In genomic region chr1:26034504-26035202, GRCh38 we compare ENCODE assay signal across 8 cellular contexts. TPM values are rescaled to one million over a fixed set of nuclear protein-coding genes. Genes with fewer than 3 reads are reported as not detected.
DNase-seq lines count a peak whose midpoint lies in the region; ATAC-seq and TF ChIP-seq lines count a peak whose summit lies in the region.

No MANE protein-coding gene starts in this region.

- no peaks in the 10 kb centered on the region for H3K9me2 ChIP-seq in Karpas-422 (replicated peaks; ENCODE audit: insufficient read depth, low read length)

- peaks cover 2% of the 10 kb centered on the region; the same call in 1 of the 2 replicates for H3K27me3 ChIP-seq in BJ (ENCODE audit: control insufficient read depth, insufficient read depth, low read length)
- H3K27me3 ChIP-seq in Karpas-422 (ENCODE audit: low read length): no peaks in the 10 kb centered on the region
- H3K27me3 ChIP-seq in naive thymus-derived CD4-positive, alpha-beta T cell (ENCODE audit: control insufficient read depth in 2 of 2, insufficient read depth in 2 of 2, low read length in 2 of 2): no peaks in the 10 kb centered on the region

- no peak overlapping the region for H3K27ac Mint-ChIP-seq in central memory CD8-positive, alpha-beta T cell (ENCODE audit: low read depth)
- H3K27ac Mint-ChIP-seq in naive thymus-derived CD4-positive, alpha-beta T cell: peak overlapping the region in 7 of 9 donors; percentile 29 to 96 (median 85)

- CTCF ChIA-PET in BJ (lab: Yijun Ruan, JAX): interaction anchor here (0.7 to 5.4 kb wide), 24 partner anchors 8 to 382 kb away, joined by 3 to 90 read pairs (median 6); partner anchors contain the start of genes C1orf232, CEP85, SLC30A2 and ZNF593
- CTCF ChIA-PET in naive thymus-derived CD4-positive, alpha-beta T cell (lab: Charles Lee): interaction anchor here (0.8 to 1.5 kb wide), 6 partner anchors 13 to 200 kb away, joined by 3 to 5 read pairs (median 4); partner anchors contain the start of gene CEP85

- peaks cover 16% of the 10 kb centered on the region for H3K27me3 Mint-ChIP-seq in central memory CD8-positive, alpha-beta T cell
- peaks cover 0 to 16% (median 0%) of the 10 kb centered on the region in 5 donors for H3K27me3 Mint-ChIP-seq in naive thymus-derived CD4-positive, alpha-beta T cell

- no peaks in the 10 kb centered on the region for H3K9me3 Mint-ChIP-seq in central memory CD8-positive, alpha-beta T cell
- H3K9me3 Mint-ChIP-seq in naive thymus-derived CD4-positive, alpha-beta T cell: peaks cover 0 to 1% (median 0%) of the 10 kb centered on the region in 11 donors

- peaks cover 13% of the 10 kb centered on the region for H3K4me1 ChIP-seq in Karpas-422 (ENCODE audit: low read length)
- H3K4me1 ChIP-seq in naive thymus-derived CD4-positive, alpha-beta T cell (ENCODE audit: control insufficient read depth in 2 of 2, insufficient read depth in 2 of 2, low read length in 2 of 2): peaks cover 5 to 6% of the 10 kb centered on the region in 2 donors

- H3K4me1 Mint-ChIP-seq in central memory CD8-positive, alpha-beta T cell: peaks cover 19% of the 10 kb centered on the region
- peaks cover 0 to 15% (median 8%) of the 10 kb centered on the region in 7 donors for H3K4me1 Mint-ChIP-seq in naive thymus-derived CD4-positive, alpha-beta T cell

- no peaks in the 10 kb centered on the region for H3K9me3 ChIP-seq in Karpas-422 (ENCODE audit: low read length)
- H3K9me3 ChIP-seq in naive thymus-derived CD4-positive, alpha-beta T cell (ENCODE audit: control insufficient read depth in 2 of 3, low read length in 3 of 3): no peaks in the 10 kb centered on the region

- no peak overlapping the region for H3K27ac ChIP-seq in Karpas-422 (ENCODE audit: low read length)
- peak overlapping the region; percentile 87 for H3K27ac ChIP-seq in naive thymus-derived CD4-positive, alpha-beta T cell (ENCODE audit: low read depth, low read length)

- H3K79me2 ChIP-seq in Karpas-422 (ENCODE audit: low read length): no peaks in the 10 kb centered on the region

- intact Hi-C loops in naive thymus-derived CD4-positive, alpha-beta T cell (cut with micrococcal nuclease): loop anchor here (1.0 to 10.0 kb wide), 12 partner anchors 36 to 383 kb away; partner anchors contain the start of genes CEP85 (in 2 of the 2), PDIK1L (in 2 of the 2), PAFAH2 (in 1 of the 2) and UBXN11 (in 1 of the 2)

- POLR2A ChIA-PET in BJ (lab: Charles Lee): no interaction called here
- POLR2A ChIA-PET in naive thymus-derived CD4-positive, alpha-beta T cell (lab: Charles Lee): interaction anchor here (0.8 kb wide), 1 partner anchor 283 kb away, joined by 4 read pairs; the partner anchor contains the start of gene CD52

- DNase-seq in BJ (ENCODE audit: low read depth) (no peak), Karpas-422 (no peak), NCI-H1930 (lab: John Stamatoyannopoulos, UW) (no peak)
- no peak for DNase-seq in central memory CD8-positive, alpha-beta T cell (ENCODE audit: low spot score in 2 of 2)
- DNase-seq in naive thymus-derived CD4-positive, alpha-beta T cell: no peak

- H3K4me3 ChIP-seq in BJ (ENCODE audit: low read depth, low read length) (peak overlapping the region; percentile 90), Karpas-422 (ENCODE audit: low read length) (peak overlapping the region; percentile 70)
- peak overlapping the region; percentile 99 for H3K4me3 ChIP-seq in naive thymus-derived CD4-positive, alpha-beta T cell (ENCODE audit: low read length)

- H3K4me2 ChIP-seq in Karpas-422 (ENCODE audit: low read depth, low read length, poor library complexity, severe bottlenecking): peak overlapping the region; percentile 81

- no peaks in the 10 kb centered on the region for H3K36me3 ChIP-seq in BJ (ENCODE audit: control insufficient read depth, insufficient read depth, low read length)
- no peaks in the 10 kb centered on the region for H3K36me3 ChIP-seq in Karpas-422 (ENCODE audit: insufficient read depth, low read length)
- peaks cover 0 to 4% (median 0%) of the 10 kb centered on the region in 3 experiments for H3K36me3 ChIP-seq in naive thymus-derived CD4-positive, alpha-beta T cell (ENCODE audit: control insufficient read depth in 2 of 3, insufficient read depth in 3 of 3, low read length in 3 of 3)

- no peak overlapping the region for H2AFZ ChIP-seq in Karpas-422 (ENCODE audit: low read length)

- no peak for ATAC-seq in central memory CD8-positive, alpha-beta T cell (replicated peaks; ENCODE audit: extremely low read depth, poor library complexity, severe bottlenecking)
- no peak for ATAC-seq in naive thymus-derived CD4-positive, alpha-beta T cell
- ATAC-seq in HG02885 (IDR thresholded peaks at IDR 0.05; ENCODE audit: poor library complexity, unreplicated experiment) (no peak), HG03196 (IDR thresholded peaks at IDR 0.05; ENCODE audit: unreplicated experiment) (no peak), HG02610 (IDR thresholded peaks at IDR 0.05; ENCODE audit: unreplicated experiment) (no peak)

- no peaks in the 10 kb centered on the region for H3K36me3 Mint-ChIP-seq in central memory CD8-positive, alpha-beta T cell (ENCODE audit: insufficient read depth)
- no peaks in the 10 kb centered on the region for H3K36me3 Mint-ChIP-seq in naive thymus-derived CD4-positive, alpha-beta T cell

- no peaks in the 10 kb centered on the region for H4K20me1 ChIP-seq in Karpas-422 (ENCODE audit: insufficient read depth, low read depth, low read length)

- peak overlapping the region; percentile 95 for H3K4me3 Mint-ChIP-seq in central memory CD8-positive, alpha-beta T cell
- H3K4me3 Mint-ChIP-seq in naive thymus-derived CD4-positive, alpha-beta T cell: peak overlapping the region; percentile 93 to 97 (median 96)

- H3K9ac ChIP-seq in Karpas-422 (ENCODE audit: low read length): no peak overlapping the region

- TF ChIP-seq CTCF in BJ (IDR thresholded peaks at IDR 0.05; ENCODE audit: insufficient read depth, low read depth, low read length): no peak

RNA-seq across cellular contexts. Expression of gene SLC30A2, which starts 11.3 kb away (rescaled TPM):
- not detected in 2 replicates for polyA plus RNA-seq in BJ (2011; rRNA removed)
- polyA minus RNA-seq in BJ (2011; rRNA and poly(A)+ RNA removed): 0.10 TPM in 1 of 2 replicates, not detected in the other
- not detected in 2 replicates for total RNA-seq in Karpas-422 (2014; rRNA removed; shearing (Covaris generic); ENCODE audit: low replicate concordance)
- total RNA-seq in naive thymus-derived CD4-positive, alpha-beta T cell: not detected
- not detected for polyA plus RNA-seq in naive thymus-derived CD4-positive, alpha-beta T cell

RNA-seq across cellular contexts. Expression of gene EXTL1, which starts 13.1 kb away (rescaled TPM):
- 3.6 and 5.0 TPM in 2 replicates for polyA plus RNA-seq in BJ (2011; rRNA removed)
- polyA minus RNA-seq in BJ (2011; rRNA and poly(A)+ RNA removed): 3.8 and 6.2 TPM in 2 replicates
- not detected in 2 replicates for total RNA-seq in Karpas-422 (2014; rRNA removed; shearing (Covaris generic); ENCODE audit: low replicate concordance)
- under 1 TPM in 2 of 5 experiments, not detected in 3; 0.14 to 0.32 TPM for total RNA-seq in naive thymus-derived CD4-positive, alpha-beta T cell
- polyA plus RNA-seq in naive thymus-derived CD4-positive, alpha-beta T cell: not detected

RNA-seq across cellular contexts. Expression of gene TRIM63, which starts 32.8 kb away (rescaled TPM):
- not detected in 2 replicates for polyA plus RNA-seq in BJ (2011; rRNA removed)
- polyA minus RNA-seq in BJ (2011; rRNA and poly(A)+ RNA removed): not detected in 2 replicates
- total RNA-seq in Karpas-422 (2014; rRNA removed; shearing (Covaris generic); ENCODE audit: low replicate concordance): not detected in 2 replicates
- total RNA-seq in naive thymus-derived CD4-positive, alpha-beta T cell: not detected
- polyA plus RNA-seq in naive thymus-derived CD4-positive, alpha-beta T cell: not detected

RNA-seq across cellular contexts. Expression of gene PAFAH2, which starts 36.8 kb away (rescaled TPM):
- polyA plus RNA-seq in BJ (2011; rRNA removed): 11.9 and 13.2 TPM in 2 replicates
- 5.2 and 7.8 TPM in 2 replicates for polyA minus RNA-seq in BJ (2011; rRNA and poly(A)+ RNA removed)
- 1.6 and 3.6 TPM in 2 replicates for total RNA-seq in Karpas-422 (2014; rRNA removed; shearing (Covaris generic); ENCODE audit: low replicate concordance)
- 10 to 100 TPM; 11.4 to 36.0 (median 12.7) TPM for total RNA-seq in naive thymus-derived CD4-positive, alpha-beta T cell
- 10 to 100 TPM; 19.5 to 23.7 TPM for polyA plus RNA-seq in naive thymus-derived CD4-positive, alpha-beta T cell
